In the genomic region with DNA sequence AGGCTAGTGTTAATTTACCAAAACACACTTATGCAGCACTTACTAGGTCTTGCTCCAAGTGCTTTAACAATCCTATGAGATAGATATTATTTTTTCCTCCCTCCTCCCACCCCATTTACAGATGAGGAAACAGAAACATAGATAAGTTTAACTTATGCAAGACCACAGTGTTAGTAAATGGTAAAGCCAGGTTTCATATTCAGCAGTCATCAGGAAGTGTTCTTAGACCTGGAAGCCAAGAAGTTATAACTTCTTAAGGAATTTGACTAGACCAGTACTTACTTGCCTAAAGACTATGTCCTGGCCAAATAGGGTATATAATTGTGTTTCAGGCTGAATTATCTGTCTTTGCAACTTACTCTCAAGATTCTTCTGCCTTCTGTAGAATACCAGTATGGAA, we compare ENCODE assay signal across 10 cellular contexts. TPM values are rescaled to one million over a fixed set of nuclear protein-coding genes. Genes with fewer than 3 reads are reported as not detected.
DNase-seq lines count a peak whose midpoint lies in the region; ATAC-seq and TF ChIP-seq lines count a peak whose summit lies in the region.
"Had no signal": no experiment of that assay in that cellular context is flagged by ENCODE, and none has a peak within 500 bp of the region (broad histone marks: within the 10 kb centered on the region; RNA-seq: fewer than 3 reads in every experiment).

No MANE protein-coding gene starts in this region.

- H3K4me1 ChIP-seq in CD4-positive, CD25-positive, alpha-beta regulatory T cell (ENCODE audit: control insufficient read depth, insufficient read depth, low read length, poor library complexity, severe bottlenecking) = peaks cover 52% of the 10 kb centered on the region
- peaks cover 61% of the 10 kb centered on the region for H3K4me1 ChIP-seq in KMS-11 (ENCODE audit: low read depth, poor library complexity, severe bottlenecking)
- peaks cover 32% of the 10 kb centered on the region for H3K4me1 ChIP-seq in body of pancreas

- H3K9me3 ChIP-seq in CD4-positive, CD25-positive, alpha-beta regulatory T cell (ENCODE audit: control insufficient read depth in 2 of 2, low read length in 2 of 2) = no peaks in the 10 kb centered on the region
- H3K9me3 ChIP-seq in body of pancreas = no peaks in the 10 kb centered on the region
- no peaks in the 10 kb centered on the region for H3K9me3 ChIP-seq in WERI-Rb-1 (ENCODE audit: severe bottlenecking)
- H3K9me3 ChIP-seq: thoracic aorta had no signal

- intact Hi-C loops in body of pancreas (cut with DNase I) = loop anchor here (10.0 kb wide), 1 partner anchor 60 kb away; no protein-coding TSS in a partner anchor

- H3K27me3 ChIP-seq in CD4-positive, CD25-positive, alpha-beta regulatory T cell (ENCODE audit: control insufficient read depth, insufficient read depth, low read length) = no peaks in the 10 kb centered on the region
- H3K27me3 ChIP-seq in KMS-11 (ENCODE audit: insufficient read depth, low read depth) (no peaks in the 10 kb centered on the region), body of pancreas (no peaks in the 10 kb centered on the region), WERI-Rb-1 (ENCODE audit: insufficient read depth, low read depth, severe bottlenecking) (no peaks in the 10 kb centered on the region)

- no peaks in the 10 kb centered on the region for H3K9me3 Mint-ChIP-seq in CD4-positive, CD25-positive, alpha-beta regulatory T cell

- H3K79me2 ChIP-seq in KMS-11 (ENCODE audit: insufficient read depth, low read depth) = peaks cover 99% of the 10 kb centered on the region

- DNase-seq in CD4-positive, CD25-positive, alpha-beta regulatory T cell = no peak
- DNase-seq in body of pancreas = no peak
- no peak for DNase-seq in WERI-Rb-1
- no peak for DNase-seq in NCI-H1105 treated with DMSO at 0.1 percent for 48 hours (lab: John Stamatoyannopoulos, UW)
- no peak for DNase-seq in NCI-H187 treated with DMSO at 0.1 percent for 48 hours (lab: John Stamatoyannopoulos, UW)
- no peak for DNase-seq in NCI-H1048 (lab: John Stamatoyannopoulos, UW)

- H3K4me3 Mint-ChIP-seq in CD4-positive, CD25-positive, alpha-beta regulatory T cell = peak overlapping the region in 2 of 4 donors; percentile 2 to 70

- no peaks in the 10 kb centered on the region for H3K27me3 Mint-ChIP-seq in CD4-positive, CD25-positive, alpha-beta regulatory T cell

- no peak for TF ChIP-seq CTCF in KMS-11 (conservative IDR thresholded peaks at IDR 0.05; ENCODE audit: low read depth, low read length)
- TF ChIP-seq CTCF in body of pancreas (IDR thresholded peaks at IDR 0.05) = no peak
- no peak for TF ChIP-seq CTCF in WERI-Rb-1 (IDR thresholded peaks at IDR 0.05; ENCODE audit: low read depth, low read length)

- no peaks in the 10 kb centered on the region for H3K36me3 ChIP-seq in CD4-positive, CD25-positive, alpha-beta regulatory T cell (ENCODE audit: control insufficient read depth, insufficient read depth, low read length)
- H3K36me3 ChIP-seq in KMS-11 (ENCODE audit: insufficient read depth) (no peaks in the 10 kb centered on the region), body of pancreas (replicated peaks in 1 of 2; ENCODE audit: insufficient read depth in 1 of 2, low read depth in 2 of 2) (no peaks in the 10 kb centered on the region), WERI-Rb-1 (no peaks in the 10 kb centered on the region; the same call in 1 of the 2 replicates)
- H3K36me3 ChIP-seq: thoracic aorta had no signal

- H4K20me1 ChIP-seq in KMS-11 (ENCODE audit: insufficient read depth) = peaks cover 11% of the 10 kb centered on the region

- no peak for ATAC-seq in CD4-positive, CD25-positive, alpha-beta regulatory T cell (ENCODE audit: low read depth in 2 of 2)
- ATAC-seq in GM21390 (IDR thresholded peaks at IDR 0.05; ENCODE audit: unreplicated experiment) (peak; percentile 41), body of pancreas (peak; percentile 15)
- ATAC-seq: Panc1 had no signal

- H3K27ac Mint-ChIP-seq in CD4-positive, CD25-positive, alpha-beta regulatory T cell = peak overlapping the region in 2 of 3 donors; percentile 19 to 80

- no peak for TF ChIP-seq POLR2A in body of pancreas (IDR thresholded peaks at IDR 0.05)

- no peak overlapping the region for H3K9ac ChIP-seq in KMS-11

- H3K4me2 ChIP-seq in KMS-11 = peak overlapping the region; percentile 47

- peak overlapping the region; percentile 13 for H3K4me3 ChIP-seq in CD4-positive, CD25-positive, alpha-beta regulatory T cell (ENCODE audit: low read depth, low read length)
- H3K4me3 ChIP-seq in KMS-11 (IDR thresholded peaks at IDR 0.05; ENCODE audit: insufficient read depth, low read depth, low read length) (no peak overlapping the region), body of pancreas (no peak overlapping the region), WERI-Rb-1 (ENCODE audit: low read depth, low read length) (no peak overlapping the region)
- H3K4me3 ChIP-seq: thoracic aorta had no signal

- peaks cover 10% of the 10 kb centered on the region for H3K36me3 Mint-ChIP-seq in CD4-positive, CD25-positive, alpha-beta regulatory T cell

- H3K4me1 Mint-ChIP-seq in CD4-positive, CD25-positive, alpha-beta regulatory T cell = peaks cover 48 to 83% (median 64%) of the 10 kb centered on the region in 4 donors

- no peak overlapping the region for H2AFZ ChIP-seq in KMS-11 (ENCODE audit: low read depth)

- H3K27ac ChIP-seq in CD4-positive, CD25-positive, alpha-beta regulatory T cell (ENCODE audit: insufficient read depth, low read length, poor library complexity, severe bottlenecking) = no peak overlapping the region
- no peak overlapping the region for H3K27ac ChIP-seq in KMS-11
- no peak overlapping the region for H3K27ac ChIP-seq in body of pancreas
- H3K27ac ChIP-seq in WERI-Rb-1 = no peak overlapping the region

RNA-seq across cellular contexts. Expression of a gene that starts 15.9 kb away (rescaled TPM):
- total RNA-seq in CD4-positive, CD25-positive, alpha-beta regulatory T cell = 27.8 TPM
- polyA plus RNA-seq in CD4-positive, CD25-positive, alpha-beta regulatory T cell = 10 to 100 TPM; 23.4 to 33.0 (median 25.5) TPM
- 1 to 10 TPM; 6.0 to 9.6 TPM for total RNA-seq in body of pancreas

RNA-seq across cellular contexts. Expression of a gene that starts 16.3 kb away (rescaled TPM):
- 7.2 TPM for total RNA-seq in CD4-positive, CD25-positive, alpha-beta regulatory T cell
- polyA plus RNA-seq in CD4-positive, CD25-positive, alpha-beta regulatory T cell = 10 to 100 TPM in 3 of 4 donors, 1 to 10 TPM in 1; 9.0 to 14.7 (median 10.8) TPM
- 1 to 10 TPM; 6.0 to 6.6 TPM for total RNA-seq in body of pancreas

Comparison
In these comparisons a context has a peak if more than half of its experiments do, and no peak if none do; other contexts are left out.
1. ATAC-seq: peak in GM21390 (single experiment) and body of pancreas (single experiment); none in CD4-positive, CD25-positive, alpha-beta regulatory T cell (0 of 2).